In the genomic region with DNA sequence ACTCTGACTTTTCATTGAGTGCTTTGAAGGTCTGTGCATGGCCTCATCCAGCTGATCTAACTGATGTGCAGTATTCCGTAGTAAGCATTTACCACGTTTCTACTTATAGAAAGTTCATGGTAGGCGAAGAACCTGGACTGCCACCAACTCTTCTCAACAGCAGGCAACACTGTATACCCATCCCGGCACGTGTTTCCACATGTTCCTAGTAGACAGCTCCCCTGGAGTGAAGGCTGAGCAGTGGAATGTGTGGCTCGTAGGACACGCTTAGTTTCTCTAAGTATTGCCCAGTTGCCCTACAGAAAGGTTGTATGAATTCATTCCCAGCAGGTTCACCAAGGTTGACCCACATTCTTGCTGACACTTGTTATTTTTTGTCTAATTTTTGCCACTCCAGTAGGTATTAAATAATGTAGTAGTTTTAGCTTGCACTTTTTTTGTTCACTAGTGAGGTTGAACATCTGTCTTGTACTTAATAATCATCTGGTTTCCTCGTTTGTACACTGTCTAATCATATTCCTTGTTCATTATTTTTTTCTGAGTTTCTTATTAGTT, we compare ENCODE assay signal across 1 cellular context.
TF ChIP-seq lines count a peak whose summit lies in the region.

No MANE protein-coding gene starts in this region.

TF ChIP-seq in K562, 482 proteins besides CTCF, POLR2A, EP300 and RAD21:
- TF ChIP-seq SAFB (IDR thresholded peaks at IDR 0.05; ENCODE audit: borderline replicate concordance, low read depth, low read length) (no peak), ZNF316 (IDR thresholded peaks at IDR 0.05) (peak; percentile 56), ILF3 (IDR thresholded peaks at IDR 0.05; ENCODE audit: borderline replicate concordance) (no peak)
- TF ChIP-seq, protein P1, sequence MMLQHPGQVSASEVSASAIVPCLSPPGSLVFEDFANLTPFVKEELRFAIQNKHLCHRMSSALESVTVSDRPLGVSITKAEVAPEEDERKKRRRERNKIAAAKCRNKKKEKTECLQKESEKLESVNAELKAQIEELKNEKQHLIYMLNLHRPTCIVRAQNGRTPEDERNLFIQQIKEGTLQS (IDR thresholded peaks at IDR 0.05), result no peak
- TF ChIP-seq, protein P1 (CRISPR knock-in tag; conservative IDR thresholded peaks at IDR 0.05), result no peak
